Comparison of ENCODE assay signal across 9 cellular contexts in genomic region chr1:160204526-160205241, GRCh38. TPM values are rescaled to one million over a fixed set of nuclear protein-coding genes. Genes with fewer than 3 reads are reported as not detected.
A peak's percentile ranks its signal among the peaks of the same experiment; 100 is the strongest.
DNase-seq lines count a peak whose midpoint lies in the region; ATAC-seq and TF ChIP-seq lines count a peak whose summit lies in the region.
"Had no signal": no experiment of that assay in that cellular context is flagged by ENCODE, and none has a peak within 500 bp of the region (broad histone marks: within the 10 kb centered on the region; RNA-seq: fewer than 3 reads in every experiment).

No MANE protein-coding gene starts in this region.

- H2AFZ ChIP-seq in ACC112 (ENCODE audit: low read length, unreplicated experiment), result peak overlapping the region; percentile 83

- TF ChIP-seq POLR2A in gastrocnemius medialis (IDR thresholded peaks at IDR 0.05), result no peak

- no peak overlapping the region; the same call in 1 of the 2 replicates for H3K27ac ChIP-seq in ACC112 (ENCODE audit: low read depth, low read length)
- peak overlapping the region; percentile 84 to 93 (median 90) for H3K27ac ChIP-seq in gastrocnemius medialis

- H3K4me1 ChIP-seq in ACC112 (ENCODE audit: control insufficient read depth, insufficient read depth, low read length, unreplicated experiment) (peaks cover 39% of the 10 kb centered on the region), gastrocnemius medialis (peaks cover 27 to 53% of the 10 kb centered on the region in 2 donors)

- in situ Hi-C loops in gastrocnemius medialis (cut with MboI; ENCODE audit: low sequenced_read_pairs in 4 of 4), result no loop called here

- DNase-seq in SIG-M5 treated with dmso at 0.1 percent for 504 hours (lab: John Stamatoyannopoulos, UW; ENCODE audit: unreplicated experiment), result peak; percentile 99
- peak; percentile 46 for DNase-seq in fibroblast of peridontal ligament (ENCODE audit: extremely low read depth)
- DNase-seq in gastrocnemius medialis, result no peak
- no peak for DNase-seq in NCI-H1048 (lab: John Stamatoyannopoulos, UW)
- no peak for DNase-seq in stimulated activated CD4-positive, alpha-beta T cell treated with anti-CD3 and anti-CD28 coated beads, Interleukin-1b, Interleukin-23, amount 100 ng/mL, for 48 hours

- intact Hi-C loops in gastrocnemius medialis (cut with DNase I; ENCODE audit: low total_unique reads), result loop anchor here (5.0 kb wide), 1 partner anchor 102 kb away; no protein-coding TSS in a partner anchor

- TF ChIP-seq CTCF in gastrocnemius medialis (IDR thresholded peaks at IDR 0.05 in 4 of 5, conservative IDR thresholded peaks at IDR 0.05 in 1 of 5), result no peak

- H3K4me3 ChIP-seq in ACC112 (ENCODE audit: low read depth, low read length) (peak overlapping the region; percentile 92), gastrocnemius medialis (peak overlapping the region; percentile 73 to 94 (median 86))

- H3K79me2 ChIP-seq in ACC112 (ENCODE audit: control insufficient read depth, insufficient read depth, low read length, unreplicated experiment), result peaks cover 43% of the 10 kb centered on the region

- H3K27me3 ChIP-seq in ACC112 (ENCODE audit: insufficient read depth, low read length), result no peaks in the 10 kb centered on the region
- H3K27me3 ChIP-seq in gastrocnemius medialis, result no peaks in the 10 kb centered on the region

- H3K36me3 ChIP-seq in ACC112 (ENCODE audit: insufficient read depth, low read length) (peaks cover 5% of the 10 kb centered on the region; the same call in 1 of the 2 replicates), gastrocnemius medialis (peaks cover 0 to 6% of the 10 kb centered on the region in 2 donors)

- no peaks in the 10 kb centered on the region for H3K9me3 ChIP-seq in gastrocnemius medialis

- ATAC-seq in GM18517 (IDR thresholded peaks at IDR 0.05; ENCODE audit: unreplicated experiment), result peak; percentile 79
- peak; percentile 70 for ATAC-seq in HG02943 (IDR thresholded peaks at IDR 0.05; ENCODE audit: low read depth, unreplicated experiment)
- no peak for ATAC-seq in gastrocnemius medialis

RNA-seq across cellular contexts. Expression of gene PEA15, which starts 0.5 kb away (rescaled TPM):
- 10 to 100 TPM; 10.5 to 34.7 (median 27.2) TPM for total RNA-seq in gastrocnemius medialis

RNA-seq across cellular contexts. Expression of gene CASQ1, which starts 14.3 kb away (rescaled TPM):
- 100 to 1,000 TPM; 255 to 894 (median 358) TPM for total RNA-seq in gastrocnemius medialis
- total RNA-seq: pulmonary artery endothelial cell had no signal

RNA-seq across cellular contexts. Expression of gene ATP1A4, which starts 53.3 kb away (rescaled TPM):
- under 1 TPM in 2 of 4 donors, not detected in 2; 0.07 to 0.47 TPM for total RNA-seq in gastrocnemius medialis
- total RNA-seq: pulmonary artery endothelial cell had no signal

RNA-seq across cellular contexts. Expression of gene DCAF8, which starts 57.7 kb away (rescaled TPM):
- 100 to 1,000 TPM; 170 to 208 (median 196) TPM for total RNA-seq in gastrocnemius medialis

Comparison
In these comparisons a context has a peak if more than half of its experiments do, and no peak if none do; other contexts are left out.
1. ATAC-seq: peak in GM18517 (single experiment) and HG02943 (single experiment); none in gastrocnemius medialis (0 of 2).
2. DNase-seq: peak in SIG-M5 treated with dmso at 0.1 percent for 504 hours (single experiment) and fibroblast of peridontal ligament (single experiment); none in gastrocnemius medialis (0 of 2), NCI-H1048 (single experiment) and stimulated activated CD4-positive, alpha-beta T cell treated with anti-CD3 and anti-CD28 coated beads, Interleukin-1b, Interleukin-23, amount 100 ng/mL, for 48 hours (single experiment).